Comparison of ENCODE assay signal across 8 cellular contexts in the genomic region with DNA sequence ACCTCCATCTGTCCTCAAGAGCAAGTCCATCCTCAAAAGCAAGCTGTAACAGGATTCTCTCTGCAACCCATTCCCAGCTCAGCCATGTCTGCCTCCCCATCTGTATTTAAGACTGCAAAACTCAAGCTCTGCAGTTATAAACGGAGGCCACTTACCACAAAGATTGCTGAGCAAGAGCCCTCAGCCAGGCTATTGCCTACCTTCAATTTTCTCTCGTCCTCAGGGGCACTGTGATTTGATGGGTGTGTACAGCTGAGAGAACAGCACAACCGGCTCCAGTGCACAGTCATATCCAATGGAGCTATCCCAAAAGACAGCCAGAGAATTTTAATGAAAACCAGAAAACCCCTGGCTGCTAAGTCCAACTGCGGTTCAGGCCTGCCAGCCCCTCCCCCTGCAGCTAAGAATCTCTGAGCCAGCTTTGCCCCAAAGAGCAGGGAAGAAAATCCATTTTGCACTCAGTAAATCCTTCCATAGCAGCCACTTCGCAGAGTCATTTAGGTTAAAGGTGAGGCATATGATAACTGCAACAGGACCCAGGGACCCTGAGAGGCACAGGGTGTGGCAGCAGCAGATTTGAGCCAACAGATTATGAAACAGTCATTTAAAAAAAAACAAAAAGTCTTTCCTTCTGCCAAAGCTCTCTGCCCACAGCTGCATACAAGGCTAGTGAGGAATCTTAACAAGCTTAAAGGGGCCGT. TPM values are rescaled to one million over a fixed set of nuclear protein-coding genes. Genes with fewer than 3 reads are reported as not detected.
DNase-seq lines count a peak whose midpoint lies in the region; ATAC-seq, FAIRE-seq and TF ChIP-seq lines count a peak whose summit lies in the region.

No MANE protein-coding gene starts in this region.

- TF ChIP-seq CTCF in SK-N-SH (IDR thresholded peaks at IDR 0.05) (no peak), foreskin fibroblast (IDR thresholded peaks at IDR 0.05; ENCODE audit: low read depth, low read length) (no peak), prostate gland (IDR thresholded peaks at IDR 0.05) (no peak)

- H3K9me2 ChIP-seq in SK-N-SH, result no peaks in the 10 kb centered on the region

- TF ChIP-seq POLR2A in H54 (IDR thresholded peaks at IDR 0.05; ENCODE audit: low read depth, low read length) (no peak), prostate gland (IDR thresholded peaks at IDR 0.05) (no peak)

- peaks cover 5% of the 10 kb centered on the region for H3K36me3 Mint-ChIP-seq in T-helper 17 cell (ENCODE audit: low read depth)

- no peaks in the 10 kb centered on the region for H3K36me3 ChIP-seq in SK-N-SH (replicated peaks in 1 of 2; ENCODE audit: control insufficient read depth in 1 of 2, insufficient read depth in 2 of 2, low read length in 1 of 2)
- no peaks in the 10 kb centered on the region for H3K36me3 ChIP-seq in prostate gland

- peaks cover 17% of the 10 kb centered on the region for H3K4me1 Mint-ChIP-seq in T-helper 17 cell

- peak overlapping the region; percentile 71 for H3K4me2 ChIP-seq in SK-N-SH

- H3K9me3 ChIP-seq in SK-N-SH (no peaks in the 10 kb centered on the region), prostate gland (no peaks in the 10 kb centered on the region), T-helper 17 cell (ENCODE audit: control insufficient read depth, low read length, poor library complexity, severe bottlenecking) (no peaks in the 10 kb centered on the region)

- H2AFZ ChIP-seq in SK-N-SH (ENCODE audit: low read depth), result peak overlapping the region; percentile 15; the same call in 1 of the 2 replicates

- H4K20me1 ChIP-seq in SK-N-SH (ENCODE audit: insufficient read depth), result no peaks in the 10 kb centered on the region

- no peak for ATAC-seq in T-helper 17 cell

- peak overlapping the region; percentile 35; the same call in 1 of the 2 replicates for H3K9ac ChIP-seq in SK-N-SH

- peak overlapping the region; percentile 29 to 51 for H3K4me3 ChIP-seq in SK-N-SH (ENCODE audit: low read depth in 2 of 2, low read length in 1 of 2)
- peak overlapping the region; percentile 15 to 34 for H3K4me3 ChIP-seq in foreskin fibroblast (ENCODE audit: low read depth in 1 of 2, low read length in 2 of 2)
- no peak overlapping the region for H3K4me3 ChIP-seq in prostate gland

- peak; percentile 15 for TF ChIP-seq RAD21 in SK-N-SH (IDR thresholded peaks at IDR 0.05; ENCODE audit: low read length)

- H3F3A ChIP-seq in SK-N-SH (replicated peaks; ENCODE audit: insufficient read depth), result peaks cover 18% of the 10 kb centered on the region

- no peak overlapping the region for H3K27ac Mint-ChIP-seq in T-helper 17 cell

- no peak overlapping the region for H3K4me3 Mint-ChIP-seq in T-helper 17 cell

- WGBS in SK-N-SH (ENCODE audit: low lambda C conversion rate), result 9% methylated on average over 4 of the region's 6 CpGs
- WGBS in prostate gland, result 9% methylated on average over 6 of the region's 6 CpGs

- no peaks in the 10 kb centered on the region for H3K27me3 ChIP-seq in SK-N-SH (ENCODE audit: insufficient read depth)
- no peaks in the 10 kb centered on the region for H3K27me3 ChIP-seq in prostate gland (replicated peaks; ENCODE audit: insufficient read depth)

- H3K4me1 ChIP-seq in SK-N-SH (ENCODE audit: control insufficient read depth in 1 of 2, insufficient read depth in 2 of 2, low read depth in 1 of 2, low read length in 1 of 2) (peaks cover 27 to 30% of the 10 kb centered on the region in 2 experiments; a peak in 3 of 4 replicates), prostate gland (replicated peaks) (peaks cover 3% of the 10 kb centered on the region)

- DNase-seq in AG08396 (ENCODE audit: low spot score), result peak; percentile 66
- DNase-seq in H54 (ENCODE audit: insufficient read length, low spot score), result peak; percentile 28
- DNase-seq in SK-N-SH, result peak; percentile 69
- peak; percentile 88 to 95 for DNase-seq in foreskin fibroblast
- no peak for DNase-seq in prostate gland (ENCODE audit: low spot score)
- no peak for DNase-seq in activated naive CD4-positive, alpha-beta T cell treated with anti-CD3 and anti-CD28 coated beads, Interleukin-2, amount 50 U/mL, for 16 hours
- DNase-seq in iPS-NIHi7 (ENCODE audit: extremely low spot score), result no peak
- no peak for DNase-seq in T-helper 17 cell

- intact Hi-C loops in prostate gland (cut with DNase I), result no loop called here

- FAIRE-seq in H54 (lab: Jason Lieb, UNC), result peak; percentile 69

- H3K79me2 ChIP-seq in SK-N-SH (ENCODE audit: insufficient read depth), result peaks cover 68% of the 10 kb centered on the region

- H3K27me3 Mint-ChIP-seq in T-helper 17 cell, result no peaks in the 10 kb centered on the region

- CTCF ChIA-PET in SK-N-SH (lab: Yijun Ruan, JAX), result interaction anchor here (0.6 to 1.3 kb wide), 3 partner anchors 14 to 111 kb away, joined by 3 to 4 read pairs (median 3); no protein-coding TSS in a partner anchor

- H3K27ac ChIP-seq in SK-N-SH (ENCODE audit: low read depth in 2 of 2, low read length in 1 of 2) (peak overlapping the region; percentile 75 to 91), prostate gland (peak overlapping the region; percentile 49 to 62)

- POLR2A ChIA-PET in SK-N-SH (lab: Yijun Ruan, JAX), result interaction anchor here (0.8 to 1.2 kb wide), 3 partner anchors 12 to 122 kb away, joined by 3 read pairs; a partner anchor contains a TSS

- TF ChIP-seq EP300 in SK-N-SH (IDR thresholded peaks at IDR 0.05; ENCODE audit: borderline replicate concordance in 1 of 2, low read depth in 1 of 2, low read length in 1 of 2), result peak; percentile 57 to 80

TF ChIP-seq in SK-N-SH, 30 proteins besides CTCF, POLR2A, EP300 and RAD21:
- TF ChIP-seq, protein P1, sequence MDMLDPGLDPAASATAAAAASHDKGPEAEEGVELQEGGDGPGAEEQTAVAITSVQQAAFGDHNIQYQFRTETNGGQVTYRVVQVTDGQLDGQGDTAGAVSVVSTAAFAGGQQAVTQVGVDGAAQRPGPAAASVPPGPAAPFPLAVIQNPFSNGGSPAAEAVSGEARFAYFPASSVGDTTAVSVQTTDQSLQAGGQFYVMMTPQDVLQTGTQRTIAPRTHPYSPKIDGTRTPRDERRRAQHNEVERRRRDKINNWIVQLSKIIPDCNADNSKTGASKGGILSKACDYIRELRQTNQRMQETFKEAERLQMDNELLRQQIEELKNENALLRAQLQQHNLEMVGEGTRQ (IDR thresholded peaks at IDR 0.05; ENCODE audit: borderline replicate concordance, low read depth, low read length), result no peak
- TF ChIP-seq NFIC (IDR thresholded peaks at IDR 0.05; ENCODE audit: borderline replicate concordance) (peak; percentile 81; the same call in 1 of the 2 replicates), EZH2phosphoT487 (IDR thresholded peaks at IDR 0.05; ENCODE audit: borderline replicate concordance, low read depth) (no peak), TCF12 (IDR thresholded peaks at IDR 0.05) (peak; percentile 98), JUND (IDR thresholded peaks at IDR 0.05) (no peak; the same call in 1 of the 2 replicates), NRF1 (IDR thresholded peaks at IDR 0.05; ENCODE audit: low read depth, low read length) (no peak), RCOR1 (IDR thresholded peaks at IDR 0.05; ENCODE audit: low read length) (peak; percentile 87; the same call in 1 of the 2 replicates), SIN3A (IDR thresholded peaks at IDR 0.05; ENCODE audit: borderline replicate concordance, low read depth, low read length) (peak; percentile 72; the same call in 1 of the 2 replicates), GABPA (IDR thresholded peaks at IDR 0.05; ENCODE audit: low read depth) (no peak), SMC3 (IDR thresholded peaks at IDR 0.05; ENCODE audit: low read depth, low read length) (no peak), FOSL2 (IDR thresholded peaks at IDR 0.05; ENCODE audit: borderline replicate concordance, low read depth) (peak; percentile 21; the same call in 1 of the 2 replicates), TAF1 (IDR thresholded peaks at IDR 0.05; ENCODE audit: borderline replicate concordance, low read depth, low read length) (peak; percentile 23; the same call in 1 of the 2 replicates), TEAD4 (IDR thresholded peaks at IDR 0.05; ENCODE audit: borderline replicate concordance, insufficient read depth) (peak; percentile 92), POLR2AphosphoS5 (IDR thresholded peaks at IDR 0.05; ENCODE audit: low read depth, low read length) (peak; percentile 59; the same call in 1 of the 2 replicates), FOXM1 (IDR thresholded peaks at IDR 0.05; ENCODE audit: low read depth) (peak; percentile 79), RFX5 (IDR thresholded peaks at IDR 0.05; ENCODE audit: low read length) (0 out of 2 replicates have a peak, but pooled peaks have one; percentile 3), CHD2 (IDR thresholded peaks at IDR 0.05; ENCODE audit: low read length, partially characterized antibody) (peak; percentile 79), RXRA (IDR thresholded peaks at IDR 0.05; ENCODE audit: borderline replicate concordance, low read depth) (peak; percentile 42; the same call in 1 of the 2 replicates), FOXJ3 (CRISPR knock-in tag; IDR thresholded peaks at IDR 0.05) (no peak)
- TF ChIP-seq, protein P2, sequence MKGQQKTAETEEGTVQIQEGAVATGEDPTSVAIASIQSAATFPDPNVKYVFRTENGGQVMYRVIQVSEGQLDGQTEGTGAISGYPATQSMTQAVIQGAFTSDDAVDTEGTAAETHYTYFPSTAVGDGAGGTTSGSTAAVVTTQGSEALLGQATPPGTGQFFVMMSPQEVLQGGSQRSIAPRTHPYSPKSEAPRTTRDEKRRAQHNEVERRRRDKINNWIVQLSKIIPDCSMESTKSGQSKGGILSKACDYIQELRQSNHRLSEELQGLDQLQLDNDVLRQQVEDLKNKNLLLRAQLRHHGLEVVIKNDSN (IDR thresholded peaks at IDR 0.05; ENCODE audit: borderline replicate concordance, low read depth), result no peak
- TF ChIP-seq, protein P3, sequence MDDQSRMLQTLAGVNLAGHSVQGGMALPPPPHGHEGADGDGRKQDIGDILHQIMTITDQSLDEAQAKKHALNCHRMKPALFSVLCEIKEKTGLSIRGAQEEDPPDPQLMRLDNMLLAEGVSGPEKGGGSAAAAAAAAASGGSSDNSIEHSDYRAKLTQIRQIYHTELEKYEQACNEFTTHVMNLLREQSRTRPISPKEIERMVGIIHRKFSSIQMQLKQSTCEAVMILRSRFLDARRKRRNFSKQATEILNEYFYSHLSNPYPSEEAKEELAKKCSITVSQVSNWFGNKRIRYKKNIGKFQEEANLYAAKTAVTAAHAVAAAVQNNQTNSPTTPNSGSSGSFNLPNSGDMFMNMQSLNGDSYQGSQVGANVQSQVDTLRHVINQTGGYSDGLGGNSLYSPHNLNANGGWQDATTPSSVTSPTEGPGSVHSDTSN (IDR thresholded peaks at IDR 0.05), result peak; percentile 70

RNA-seq across cellular contexts. Expression of a gene that starts 37.6 kb away (rescaled TPM):
- 3.3 and 4.5 TPM in 2 replicates for polyA plus RNA-seq in SK-N-SH (2012; rRNA removed)
- polyA plus RNA-seq in SK-N-SH (2012; cell fraction: cytosol; rRNA removed), result 3.3 and 4.4 TPM in 2 replicates
- 1.8 and 3.7 TPM in 2 replicates for polyA plus RNA-seq in SK-N-SH (2012; cell fraction: nucleus; rRNA removed)
- total RNA-seq in prostate gland, result 10 to 100 TPM; 13.3 to 15.9 TPM
- 10 to 100 TPM; 33.9 to 47.7 TPM for total RNA-seq in T-helper 17 cell

Comparison
In these comparisons a context has a peak if more than half of its experiments do, and no peak if none do; other contexts are left out.
1. DNase-seq: peak in AG08396 (single experiment), H54 (single experiment), SK-N-SH (single experiment) and foreskin fibroblast (2 of 2); none in prostate gland (single experiment), activated naive CD4-positive, alpha-beta T cell treated with anti-CD3 and anti-CD28 coated beads, Interleukin-2, amount 50 U/mL, for 16 hours (single experiment), iPS-NIHi7 (single experiment) and T-helper 17 cell (0 of 3).
2. H3K4me3 ChIP-seq: peak in SK-N-SH (2 of 2) and foreskin fibroblast (2 of 2); none in prostate gland (0 of 2).